ENCODE assay signal across 23 cellular contexts in genomic region chr12:65508281-65509035, GRCh38.
"Had no signal": no experiment of that assay in that cellular context is flagged by ENCODE, and none has a peak within 500 bp of the region (broad histone marks: within the 10 kb centered on the region; RNA-seq: fewer than 3 reads in every experiment).

No MANE protein-coding gene starts in this region.

- H3K36me3 ChIP-seq: heart right ventricle, prostate gland, right atrium auricular region, stomach, thyroid gland had no signal

- H3K36me3 Mint-ChIP-seq: naive thymus-derived CD4-positive, alpha-beta T cell; stimulated activated effector memory CD8-positive, alpha-beta T cell treated with anti-CD3 and anti-CD28 coated beads, Interleukin-12 subunit alpha, Interleukin-12 subunit beta, amount 100 ng/mL, for 72 hours; type B pancreatic cell had no signal

- H3K4me3 ChIP-seq: coronary artery, heart right ventricle, prostate gland, right atrium auricular region, stomach, thyroid gland had no signal

- H3K9me3 ChIP-seq: heart right ventricle, prostate gland, right atrium auricular region, stomach, thyroid gland had no signal

- ATAC-seq: esophagus mucosa; heart right ventricle; left colon; naive thymus-derived CD4-positive, alpha-beta T cell; sciatic nerve; stimulated activated effector memory CD8-positive, alpha-beta T cell treated with anti-CD3 and anti-CD28 coated beads, Interleukin-12 subunit alpha, Interleukin-12 subunit beta, amount 100 ng/mL, for 72 hours had no signal

- H3K27ac ChIP-seq: coronary artery, epithelial cell of prostate, heart right ventricle, prostate gland, right atrium auricular region, stomach, thyroid gland had no signal

- H3K4me3 Mint-ChIP-seq: naive thymus-derived CD4-positive, alpha-beta T cell; neural crest cell; stimulated activated effector memory CD8-positive, alpha-beta T cell treated with anti-CD3 and anti-CD28 coated beads, Interleukin-12 subunit alpha, Interleukin-12 subunit beta, amount 100 ng/mL, for 72 hours; type B pancreatic cell had no signal

- H3K9me3 Mint-ChIP-seq: naive thymus-derived CD4-positive, alpha-beta T cell; neural crest cell; stimulated activated effector memory CD8-positive, alpha-beta T cell treated with anti-CD3 and anti-CD28 coated beads, Interleukin-12 subunit alpha, Interleukin-12 subunit beta, amount 100 ng/mL, for 72 hours; type B pancreatic cell had no signal

- H3K27ac Mint-ChIP-seq: naive thymus-derived CD4-positive, alpha-beta T cell; stimulated activated effector memory CD8-positive, alpha-beta T cell treated with anti-CD3 and anti-CD28 coated beads, Interleukin-12 subunit alpha, Interleukin-12 subunit beta, amount 100 ng/mL, for 72 hours; type B pancreatic cell had no signal

- DNase-seq: effector CD4-positive, alpha-beta T cell; foreskin melanocyte; glutamatergic neuron; heart right ventricle; hippocampal formation; left colon; mesenchymal stem cell; midbrain; naive thymus-derived CD4-positive, alpha-beta T cell; stimulated activated CD4-positive, alpha-beta T cell treated with anti-CD3 and anti-CD28 coated beads, Interleukin-2, amount 100 ng/mL, for 24 hours; stimulated activated CD4-positive, alpha-beta T cell treated with anti-CD3 and anti-CD28 coated beads, Interleukin-4, amount 100 ng/mL, for 24 hours; stimulated activated naive CD4-positive, alpha-beta T cell treated with Interleukin-2 at 50 U/mL for 16 hours; stomach; thyroid gland had no signal

- H3K4me1 Mint-ChIP-seq: naive thymus-derived CD4-positive, alpha-beta T cell; stimulated activated effector memory CD8-positive, alpha-beta T cell treated with anti-CD3 and anti-CD28 coated beads, Interleukin-12 subunit alpha, Interleukin-12 subunit beta, amount 100 ng/mL, for 72 hours had no signal

- H3K27me3 ChIP-seq: right atrium auricular region, thyroid gland had no signal

- H3K4me1 ChIP-seq: prostate gland had no signal
